8 cellular contexts compared by ENCODE assay signal in the genomic region with DNA sequence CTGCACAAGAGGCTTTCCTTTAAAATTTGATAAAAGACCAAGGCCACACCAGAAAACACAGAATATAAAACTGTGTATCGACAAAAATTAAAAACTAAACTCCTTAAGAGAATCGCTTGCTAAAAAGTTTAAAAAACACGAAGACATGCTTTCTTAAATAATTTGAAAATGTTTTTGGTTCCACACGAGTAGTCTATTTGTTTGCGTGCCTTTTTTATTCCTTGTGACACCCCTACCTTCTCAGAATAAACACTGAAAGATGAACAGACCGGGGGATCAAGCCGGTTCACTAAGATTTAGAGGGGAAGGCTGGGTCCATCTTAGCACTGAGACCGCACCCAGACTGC.
DNase-seq lines count a peak whose midpoint lies in the region; ATAC-seq and TF ChIP-seq lines count a peak whose summit lies in the region.

No MANE protein-coding gene starts in this region.

- H3K9me3 ChIP-seq in AG04450 (ENCODE audit: control insufficient read depth, insufficient read depth, low read length) (no peaks in the 10 kb centered on the region), HUES64 (ENCODE audit: insufficient read depth, low read depth, low read length) (no peaks in the 10 kb centered on the region), muscle layer of duodenum (ENCODE audit: control insufficient read depth in 1 of 2, low read length in 2 of 2) (no peaks in the 10 kb centered on the region)

- H3K9ac ChIP-seq in HUES64 (ENCODE audit: low read depth, low read length), result peak overlapping the region; percentile 91

- peak overlapping the region; percentile 87 for H3K4me3 Mint-ChIP-seq in central memory CD8-positive, alpha-beta T cell

- CTCF ChIA-PET in AG04450 (lab: Charles Lee), result no interaction called here

- H3K4me1 Mint-ChIP-seq in central memory CD8-positive, alpha-beta T cell, result peaks cover 35% of the 10 kb centered on the region

- POLR2A ChIA-PET in AG04450 (lab: Yijun Ruan, JAX), result no interaction called here

- no peak for DNase-seq in AG04450 (ENCODE audit: low read depth, low spot score)
- DNase-seq in central memory CD8-positive, alpha-beta T cell (ENCODE audit: low spot score in 2 of 2), result no peak
- no peak for DNase-seq in stimulated activated naive CD4-positive, alpha-beta T cell treated with Interleukin-2 at 50 U/mL for 16 hours (lab: John Stamatoyannopoulos, UW)
- DNase-seq in NOMO-1 treated with dmso at 0.1 percent for 144 hours (lab: John Stamatoyannopoulos, UW; ENCODE audit: unreplicated experiment), result no peak
- DNase-seq in HT-29 (ENCODE audit: low spot score), result no peak
- no peak for DNase-seq in ecto neural progenitor cell (ENCODE audit: low spot score)

- ATAC-seq in central memory CD8-positive, alpha-beta T cell (replicated peaks; ENCODE audit: extremely low read depth, poor library complexity, severe bottlenecking), result peak; percentile 4

- H3K27me3 ChIP-seq in AG04450 (ENCODE audit: control insufficient read depth, insufficient read depth, low read length), result no peaks in the 10 kb centered on the region
- no peaks in the 10 kb centered on the region for H3K27me3 ChIP-seq in HUES64 (ENCODE audit: insufficient read depth, low read length)
- no peaks in the 10 kb centered on the region for H3K27me3 ChIP-seq in muscle layer of duodenum (ENCODE audit: low read depth, low read length)

- H3K27ac ChIP-seq in AG04450 (ENCODE audit: low read depth, low read length) (peak overlapping the region; percentile 96), HUES64 (ENCODE audit: low read depth, low read length) (peak overlapping the region; percentile 99), muscle layer of duodenum (ENCODE audit: low read length) (peak overlapping the region; percentile 99)

- peak overlapping the region; percentile 98 for H3K27ac Mint-ChIP-seq in central memory CD8-positive, alpha-beta T cell (ENCODE audit: low read depth)

- peaks cover 38% of the 10 kb centered on the region for H3K4me1 ChIP-seq in HUES64 (ENCODE audit: insufficient read depth, low read length)
- peaks cover 21 to 28% of the 10 kb centered on the region in 2 donors for H3K4me1 ChIP-seq in muscle layer of duodenum (ENCODE audit: control insufficient read depth in 1 of 2, insufficient read depth in 2 of 2, low read length in 2 of 2)

- H3K4me3 ChIP-seq in AG04450 (ENCODE audit: low read depth, low read length) (peak overlapping the region; percentile 56), HUES64 (ENCODE audit: low read length) (peak overlapping the region; percentile 83), muscle layer of duodenum (ENCODE audit: low read depth in 1 of 2, low read length in 2 of 2) (peak overlapping the region; percentile 54 to 60)

- H3K36me3 Mint-ChIP-seq in central memory CD8-positive, alpha-beta T cell (ENCODE audit: insufficient read depth), result peaks cover 15% of the 10 kb centered on the region

- 21% methylated on average over 7 of the region's 8 CpGs for WGBS in HUES64

- TF ChIP-seq CTCF in AG04450 (IDR thresholded peaks at IDR 0.05; ENCODE audit: low read depth, low read length), result no peak

- H3K36me3 ChIP-seq in HUES64 (ENCODE audit: insufficient read depth, low read length), result no peaks in the 10 kb centered on the region
- H3K36me3 ChIP-seq in muscle layer of duodenum (ENCODE audit: control insufficient read depth in 1 of 2, insufficient read depth in 2 of 2, low read length in 2 of 2), result peaks cover 0 to 12% of the 10 kb centered on the region in 2 donors

- peaks cover 10% of the 10 kb centered on the region for H3K9me3 Mint-ChIP-seq in central memory CD8-positive, alpha-beta T cell

- no peaks in the 10 kb centered on the region for H3K27me3 Mint-ChIP-seq in central memory CD8-positive, alpha-beta T cell
